Comparison of ENCODE assay signal across 1 cellular context in the genomic region with DNA sequence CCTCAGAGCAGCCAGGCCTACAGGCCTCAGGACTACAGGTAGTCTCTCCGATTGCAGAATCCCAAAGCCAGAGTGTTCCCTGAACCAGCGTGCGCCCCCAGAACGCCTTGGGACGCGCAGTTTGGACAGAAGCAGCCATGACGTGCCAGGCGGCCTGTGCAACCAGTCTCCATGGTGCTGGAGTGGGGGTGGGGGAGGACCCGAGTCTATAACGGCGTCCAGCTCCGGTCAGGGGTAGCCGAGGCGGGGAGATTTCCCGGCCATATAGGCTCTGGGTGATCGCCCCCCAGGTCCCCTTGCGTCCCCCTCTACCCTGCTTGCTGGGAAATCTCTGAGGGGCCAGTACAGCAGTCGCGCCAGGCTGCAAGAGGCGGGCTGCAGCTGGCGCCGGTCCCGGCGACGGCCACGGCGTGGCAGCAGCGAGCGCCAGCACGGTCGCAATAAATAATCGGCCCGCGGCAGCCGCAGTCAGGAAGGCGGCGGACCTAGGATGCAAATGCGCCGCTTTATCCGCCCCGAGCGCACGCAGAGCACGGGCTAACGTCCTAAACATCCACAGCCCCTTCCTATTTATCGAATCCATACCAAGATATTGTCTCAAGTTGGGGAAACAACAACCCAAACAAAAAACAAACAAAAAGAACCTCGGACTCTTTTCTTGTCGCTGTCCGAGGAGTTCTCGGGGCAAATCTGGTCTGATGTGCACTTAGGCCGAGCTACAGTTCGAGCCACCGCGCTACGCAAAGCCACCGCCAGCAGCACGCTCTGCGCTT.
TF ChIP-seq lines count a peak whose summit lies in the region.

No MANE protein-coding gene starts in this region.

TF ChIP-seq in HEK293, 187 proteins besides CTCF, POLR2A, EP300 and RAD21 (continued from another document):
- peak; percentile 73; the same call in 1 of the 2 replicates for TF ChIP-seq ZNF391 (tag by site-specific recombination; IDR thresholded peaks at IDR 0.05; ENCODE audit: borderline replicate concordance, low read depth)
- TF ChIP-seq ZBTB44 (tag by site-specific recombination; IDR thresholded peaks at IDR 0.05): 0 out of 2 replicates have a peak, but pooled peaks have one; percentile 24
- peak; percentile 20; the same call in 1 of the 2 replicates for TF ChIP-seq ZNF398 (tag by site-specific recombination; IDR thresholded peaks at IDR 0.05)
- TF ChIP-seq YY2 (tag by site-specific recombination; IDR thresholded peaks at IDR 0.05): peak; percentile 48
- TF ChIP-seq MEIS1 (CRISPR knock-in tag; IDR thresholded peaks at IDR 0.05; ENCODE audit: borderline replicate concordance): peak; percentile 77; the same call in 1 of the 2 replicates
- TF ChIP-seq ZFP37 (tag by site-specific recombination; IDR thresholded peaks at IDR 0.05): peak; percentile 66
- TF ChIP-seq ZNF239 (tag by site-specific recombination; IDR thresholded peaks at IDR 0.05): no peak
- peak; percentile 46; the same call in 1 of the 2 replicates for TF ChIP-seq ZNF660 (tag by site-specific recombination; IDR thresholded peaks at IDR 0.05)
- TF ChIP-seq, protein P1, sequence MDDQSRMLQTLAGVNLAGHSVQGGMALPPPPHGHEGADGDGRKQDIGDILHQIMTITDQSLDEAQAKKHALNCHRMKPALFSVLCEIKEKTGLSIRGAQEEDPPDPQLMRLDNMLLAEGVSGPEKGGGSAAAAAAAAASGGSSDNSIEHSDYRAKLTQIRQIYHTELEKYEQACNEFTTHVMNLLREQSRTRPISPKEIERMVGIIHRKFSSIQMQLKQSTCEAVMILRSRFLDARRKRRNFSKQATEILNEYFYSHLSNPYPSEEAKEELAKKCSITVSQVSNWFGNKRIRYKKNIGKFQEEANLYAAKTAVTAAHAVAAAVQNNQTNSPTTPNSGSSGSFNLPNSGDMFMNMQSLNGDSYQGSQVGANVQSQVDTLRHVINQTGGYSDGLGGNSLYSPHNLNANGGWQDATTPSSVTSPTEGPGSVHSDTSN (CRISPR knock-in tag; IDR thresholded peaks at IDR 0.05): peak; percentile 60; the same call in 1 of the 2 replicates
- TF ChIP-seq KLF10 (tag by site-specific recombination; IDR thresholded peaks at IDR 0.05): peak; percentile 18; the same call in 1 of the 2 replicates
- TF ChIP-seq ZNF600 (tag by site-specific recombination; IDR thresholded peaks at IDR 0.05): 0 out of 2 replicates have a peak, but pooled peaks have one; percentile 22
- TF ChIP-seq ZXDB (tag by site-specific recombination; IDR thresholded peaks at IDR 0.05): 0 out of 2 replicates have a peak, but pooled peaks have one; percentile 8
- TF ChIP-seq, protein P2, sequence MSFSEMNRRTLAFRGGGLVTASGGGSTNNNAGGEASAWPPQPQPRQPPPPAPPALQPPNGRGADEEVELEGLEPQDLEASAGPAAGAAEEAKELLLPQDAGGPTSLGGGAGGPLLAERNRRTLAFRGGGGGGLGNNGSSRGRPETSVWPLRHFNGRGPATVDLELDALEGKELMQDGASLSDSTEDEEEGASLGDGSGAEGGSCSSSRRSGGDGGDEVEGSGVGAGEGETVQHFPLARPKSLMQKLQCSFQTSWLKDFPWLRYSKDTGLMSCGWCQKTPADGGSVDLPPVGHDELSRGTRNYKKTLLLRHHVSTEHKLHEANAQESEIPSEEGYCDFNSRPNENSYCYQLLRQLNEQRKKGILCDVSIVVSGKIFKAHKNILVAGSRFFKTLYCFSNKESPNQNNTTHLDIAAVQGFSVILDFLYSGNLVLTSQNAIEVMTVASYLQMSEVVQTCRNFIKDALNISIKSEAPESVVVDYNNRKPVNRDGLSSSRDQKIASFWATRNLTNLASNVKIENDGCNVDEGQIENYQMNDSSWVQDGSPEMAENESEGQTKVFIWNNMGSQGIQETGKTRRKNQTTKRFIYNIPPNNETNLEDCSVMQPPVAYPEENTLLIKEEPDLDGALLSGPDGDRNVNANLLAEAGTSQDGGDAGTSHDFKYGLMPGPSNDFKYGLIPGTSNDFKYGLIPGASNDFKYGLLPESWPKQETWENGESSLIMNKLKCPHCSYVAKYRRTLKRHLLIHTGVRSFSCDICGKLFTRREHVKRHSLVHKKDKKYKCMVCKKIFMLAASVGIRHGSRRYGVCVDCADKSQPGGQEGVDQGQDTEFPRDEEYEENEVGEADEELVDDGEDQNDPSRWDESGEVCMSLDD (tag by site-specific recombination; IDR thresholded peaks at IDR 0.05): peak; percentile 50; the same call in 1 of the 2 replicates
- TF ChIP-seq ZNF837 (tag by site-specific recombination; IDR thresholded peaks at IDR 0.05): no peak
- peak; percentile 93 for TF ChIP-seq REST (tag by site-specific recombination; IDR thresholded peaks at IDR 0.05)
- no peak for TF ChIP-seq ZNF394 (tag by site-specific recombination; IDR thresholded peaks at IDR 0.05; ENCODE audit: borderline replicate concordance)
- TF ChIP-seq SP2 (tag by site-specific recombination; IDR thresholded peaks at IDR 0.05): peak; percentile 33
- TF ChIP-seq ZEB2 (tag by site-specific recombination; IDR thresholded peaks at IDR 0.05): 0 out of 2 replicates have a peak, but pooled peaks have one; percentile 37
- TF ChIP-seq SCRT1 (tag by site-specific recombination; IDR thresholded peaks at IDR 0.05; ENCODE audit: borderline replicate concordance): peak; percentile 62
